Comparison of ENCODE assay signal across 8 cellular contexts in the genomic region with DNA sequence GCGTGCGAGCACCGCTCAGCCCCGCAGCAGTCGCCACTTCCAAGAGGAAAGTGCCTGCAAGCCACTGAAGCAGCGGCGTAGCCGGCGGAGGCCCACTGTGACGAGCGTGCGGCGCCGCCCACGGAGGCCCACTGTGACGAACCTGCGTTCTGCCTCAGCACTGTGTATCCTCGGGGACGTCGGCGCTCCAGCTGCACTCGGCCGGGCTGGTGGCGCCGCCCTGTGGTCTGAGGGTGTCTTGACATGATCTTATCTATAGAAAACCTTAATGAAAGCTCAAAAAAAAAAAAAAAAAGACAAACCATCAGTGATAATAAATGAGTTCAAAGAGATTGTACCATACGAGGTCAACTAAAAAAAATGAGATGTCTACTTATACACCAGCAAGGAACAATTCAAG. TPM values are rescaled to one million over a fixed set of nuclear protein-coding genes. Genes with fewer than 3 reads are reported as not detected.
A peak's percentile ranks its signal among the peaks of the same experiment; 100 is the strongest.
DNase-seq lines count a peak whose midpoint lies in the region; ATAC-seq, FAIRE-seq and TF ChIP-seq lines count a peak whose summit lies in the region.
"Not testable (repeated sequence)": the region's sequence is repeated elsewhere in the genome, so short reads cannot be mapped to it uniquely, and the experiment has no call there.

TSS of gene RGPD8 (minus strand) at position 166 of the 400 bp plus-strand sequence. CDS start 192 bp downstream, outside the sequence.

- WGBS in K562 (ENCODE audit: insufficient coverage, low coverage, missing lambda C conversion rate), result 57% methylated on average over 11 of the region's 26 CpGs
- WGBS in ovary, 3 donors, result 0 to 1% (median 0%) methylated on average over 10 to 17 of the region's 26 CpGs

- not testable (repeated sequence) for H3K27ac ChIP-seq in DOHH2 (ENCODE audit: low read depth, low read length); K562 (ENCODE audit: extremely low read depth, low read depth, low read length)
- peak within 1 kb of the TSS; percentile 92 to 96 for H3K27ac ChIP-seq in ovary

- CTCF ChIA-PET in activated B cell treated with CpG ODN at 0.5 μM for 24 hours (lab: Charles Lee), result interaction anchor here (1.0 kb wide), 1 partner anchor 312 kb away, joined by 3 read pairs; no protein-coding TSS in a partner anchor
- CTCF ChIA-PET in K562 (lab: Yijun Ruan, JAX; ENCODE audit: low intra/inter-chr PET ratio), result interaction anchor here (0.6 to 0.7 kb wide), 2 partner anchors 172 to 174 kb away, joined by 3 read pairs; no protein-coding TSS in a partner anchor

- POLR2A ChIA-PET in activated B cell treated with CpG ODN at 0.5 μM for 24 hours (lab: Charles Lee), result interaction anchor here (0.6 to 0.7 kb wide), 8 partner anchors 65 to 385 kb away, joined by 3 to 10 read pairs (median 5); no protein-coding TSS in a partner anchor
- POLR2A ChIA-PET in K562 (lab: Yijun Ruan, JAX), result not testable (repeated sequence)

- H3K36me3 Mint-ChIP-seq in activated B cell treated with CpG ODN at 0.5 μM for 24 hours (ENCODE audit: low read depth); stimulated activated naive B cell treated with anti-CD40 and anti-IgM and Interleukin-4, amounts not matched to agents 10 μg/mL and 1 μg/mL and 100 μg/mL, for 72 hours: not testable (repeated sequence)

- H3F3A ChIP-seq in DOHH2 (ENCODE audit: control insufficient read depth, insufficient read depth), result not testable (repeated sequence)

- peak within 1 kb of the TSS; percentile 82 for H3K4me3 Mint-ChIP-seq in activated B cell treated with CpG ODN at 0.5 μM for 24 hours
- peak within 1 kb of the TSS; percentile 87 to 90 for H3K4me3 Mint-ChIP-seq in stimulated activated naive B cell treated with anti-CD40 and anti-IgM and Interleukin-4, amounts not matched to agents 10 μg/mL and 1 μg/mL and 100 μg/mL, for 72 hours

- intact Hi-C loops in activated B cell treated with CpG ODN at 0.5 μM for 24 hours (cut with micrococcal nuclease); K562 (cut with micrococcal nuclease): not testable (repeated sequence)
- intact Hi-C loops in left cardiac atrium (cut with DNase I) (loop anchor here in 1 of 2 donors (5.0 kb wide), 2 partner anchors 176 to 311 kb away; partner anchors contain the start of gene ZC3H8), ovary (cut with DNase I) (loop anchor here in 3 of 4 donors (5.0 to 10.0 kb wide), 3 partner anchors 169 to 179 kb away; partner anchors contain the start of gene ZC3H8 (in 2 of the 3))

- peak within 1 kb of the TSS; percentile 63 for H3K4me2 ChIP-seq in DOHH2 (ENCODE audit: low read length)
- H3K4me2 ChIP-seq in K562 (ENCODE audit: insufficient read depth, low read length), result not testable (repeated sequence)

- H3K79me2 ChIP-seq in DOHH2 (ENCODE audit: control insufficient read depth, low read length); K562 (ENCODE audit: control insufficient read depth, insufficient read depth, low read length): not testable (repeated sequence)

- FAIRE-seq in K562 (lab: Jason Lieb, UNC), result not testable (repeated sequence)

- not testable (repeated sequence) for H3K9me2 ChIP-seq in DOHH2 (replicated peaks; ENCODE audit: control insufficient read depth, low read length)

- not testable (repeated sequence) for H3K4me1 Mint-ChIP-seq in activated B cell treated with CpG ODN at 0.5 μM for 24 hours
- H3K4me1 Mint-ChIP-seq in stimulated activated naive B cell treated with anti-CD40 and anti-IgM and Interleukin-4, amounts not matched to agents 10 μg/mL and 1 μg/mL and 100 μg/mL, for 72 hours, result peaks cover 7 to 24% of the 10 kb centered on the region in 2 donors

- H3K27me3 Mint-ChIP-seq in activated B cell treated with CpG ODN at 0.5 μM for 24 hours, result not testable (repeated sequence)
- H3K27me3 Mint-ChIP-seq in stimulated activated naive B cell treated with anti-CD40 and anti-IgM and Interleukin-4, amounts not matched to agents 10 μg/mL and 1 μg/mL and 100 μg/mL, for 72 hours, result peaks cover 6 to 14% of the 10 kb centered on the region in 2 donors

- not testable (repeated sequence) for BruUV-seq in K562 (replicated peaks; lab: Mats Ljungman, UMichigan)

- H3K9me3 ChIP-seq in DOHH2 (ENCODE audit: control insufficient read depth, insufficient read depth, low read length); K562 (replicated peaks; ENCODE audit: control insufficient read depth, insufficient read depth, low read depth, low read length); ovary: not testable (repeated sequence)

- not testable (repeated sequence) for H4K20me1 ChIP-seq in DOHH2 (ENCODE audit: control insufficient read depth, insufficient read depth, low read depth, low read length); K562 (replicated peaks; ENCODE audit: control insufficient read depth, insufficient read depth, low read length)

- H3K27me3 ChIP-seq in DOHH2 (ENCODE audit: control insufficient read depth, low read length); K562 (ENCODE audit: control insufficient read depth in 2 of 2, insufficient read depth in 2 of 2, low read length in 2 of 2); ovary: not testable (repeated sequence)

- not testable (repeated sequence) for TF ChIP-seq EP300 in K562 (IDR thresholded peaks at IDR 0.05; ENCODE audit: low read length); ovary (IDR thresholded peaks at IDR 0.05)

- not testable (repeated sequence) for TF ChIP-seq RAD21 in K562 (CRISPR knock-in tag; conservative IDR thresholded peaks at IDR 0.05 in 1 of 2, IDR thresholded peaks at IDR 0.05 in 1 of 2)

- TF ChIP-seq POLR2A in K562 (conservative IDR thresholded peaks at IDR 0.05); ovary (IDR thresholded peaks at IDR 0.05): not testable (repeated sequence)

- not testable (repeated sequence) for H3K36me3 ChIP-seq in DOHH2 (ENCODE audit: control insufficient read depth, low read length); K562 (ENCODE audit: control insufficient read depth, insufficient read depth, low read length); ovary

- not testable (repeated sequence) for H3K9me1 ChIP-seq in K562 (ENCODE audit: control insufficient read depth, insufficient read depth, low read length)

- H2AFZ ChIP-seq in K562 (ENCODE audit: low read depth, low read length), result not testable (repeated sequence)

- TF ChIP-seq CTCF in DOHH2 (IDR thresholded peaks at IDR 0.05; ENCODE audit: low read depth, low read length, poor library complexity, severe bottlenecking) (peak; percentile 39), K562 (IDR thresholded peaks at IDR 0.05 in 2 of 3, conservative IDR thresholded peaks at IDR 0.05 in 1 of 3; ENCODE audit: insufficient read depth in 2 of 3, low read depth in 1 of 3, low read length in 3 of 3) (0 out of 6 replicates have a peak, but pooled peaks of 2 of the 3 experiments have one; percentile 15 to 33), ovary (IDR thresholded peaks at IDR 0.05) (peak; percentile 27 to 60 (median 49))
- not testable (repeated sequence) for TF ChIP-seq CTCF in activated B cell treated with CpG ODN at 0.5 μM for 24 hours (IDR thresholded peaks at IDR 0.05)

- H3K9ac ChIP-seq in K562 (ENCODE audit: insufficient read depth in 1 of 2, low read depth in 2 of 2, low read length in 2 of 2), result not testable (repeated sequence)

- ATAC-seq in GM21528 (IDR thresholded peaks at IDR 0.05; ENCODE audit: low FRiP score, unreplicated experiment) (peak; percentile 98), HG03571 (IDR thresholded peaks at IDR 0.05; ENCODE audit: unreplicated experiment) (peak; percentile 89), activated B cell treated with CpG ODN at 0.5 μM for 24 hours (ENCODE audit: low read depth) (peak; percentile 99), K562 (peak; percentile 70), left cardiac atrium (peak; percentile 99 to 100)
- ATAC-seq in stimulated activated naive B cell treated with anti-CD40 and anti-IgM and Interleukin-4, amounts not matched to agents 10 μg/mL and 1 μg/mL and 100 μg/mL, for 72 hours (replicated peaks), result peak; percentile 99 to 100

- H3K4me1 ChIP-seq in DOHH2 (ENCODE audit: control insufficient read depth, low read length); ovary (ENCODE audit: insufficient read depth): not testable (repeated sequence)
- H3K4me1 ChIP-seq in K562 (replicated peaks in 1 of 2; ENCODE audit: control insufficient read depth in 2 of 2, insufficient read depth in 2 of 2, low read length in 2 of 2), result peaks cover 0 to 24% of the 10 kb centered on the region in 2 experiments; a peak in 2 of 5 replicates

- DNase-seq in activated B cell treated with CpG ODN at 0.5 μM for 24 hours (peak; percentile 80), K562 (ENCODE audit: extremely low read depth in 1 of 4, low spot score in 3 of 4) (peak in 1 of 4 experiments; percentile 38), left cardiac atrium (peak; percentile 91), ovary (peak; percentile 85 to 92 (median 90))
- peak; percentile 80 for DNase-seq in stimulated activated naive B cell treated with anti-CD40 and anti-IgM and Interleukin-4, amounts not matched to agents 10 μg/mL and 1 μg/mL and 100 μg/mL, for 72 hours

- H3K9me3 Mint-ChIP-seq in activated B cell treated with CpG ODN at 0.5 μM for 24 hours; stimulated activated naive B cell treated with anti-CD40 and anti-IgM and Interleukin-4, amounts not matched to agents 10 μg/mL and 1 μg/mL and 100 μg/mL, for 72 hours: not testable (repeated sequence)

- peak within 1 kb of the TSS; percentile 63 for H3K27ac Mint-ChIP-seq in activated B cell treated with CpG ODN at 0.5 μM for 24 hours
- peak within 1 kb of the TSS; percentile 95 for H3K27ac Mint-ChIP-seq in stimulated activated naive B cell treated with anti-CD40 and anti-IgM and Interleukin-4, amounts not matched to agents 10 μg/mL and 1 μg/mL and 100 μg/mL, for 72 hours

- in situ Hi-C loops in K562 (cut with MboI), result not testable (repeated sequence)

- H3K4me3 ChIP-seq in DOHH2 (ENCODE audit: low read length), result peak within 1 kb of the TSS; percentile 70
- not testable (repeated sequence) for H3K4me3 ChIP-seq in K562
- peak within 1 kb of the TSS; percentile 70 for H3K4me3 ChIP-seq in ovary

RNA-seq across cellular contexts. Expression of gene RGPD8, which starts in this region (rescaled TPM):
- 16.4 and 26.6 TPM in 2 replicates for total RNA-seq in activated B cell treated with CpG ODN at 0.5 μM for 24 hours
- total RNA-seq in K562 (2011; cell fraction: chromatin; rRNA removed; ENCODE audit: low replicate concordance), result 3.3 TPM in 1 of 2 replicates, not detected in the other
- total RNA-seq in K562 (2011; cell fraction: nucleolus; rRNA removed), result 0.13 and 0.33 TPM in 2 replicates
- total RNA-seq in K562 (2011; cell fraction: nucleoplasm; rRNA removed), result 0.88 and 1.5 TPM in 2 replicates
- total RNA-seq in K562 (2014; rRNA removed), result 0.14 TPM in 1 of 2 replicates, not detected in the other
- 0.15 and 0.26 TPM in 2 replicates for total RNA-seq in K562 (2014; rRNA removed; fragmentation: Illumina TruSeq; extraction: Trizol)
- 0.11 and 0.38 TPM in 2 replicates for total RNA-seq in K562 (2015; rRNA removed; fragmentation: Illumina TruSeq; extraction: Trizol)
- 0.45 and 0.47 TPM in 2 replicates for total RNA-seq in K562 (2021)
- polyA plus RNA-seq in K562 (2011; rRNA removed), result 0.11 and 0.17 TPM in 2 replicates
- 0.01 TPM in 1 of 2 replicates, not detected in the other for polyA plus RNA-seq in K562 (2011; cell fraction: cytosol; rRNA removed)
- polyA plus RNA-seq in K562 (2011; cell fraction: nucleus; rRNA removed), result 0.08 and 0.10 TPM in 2 replicates
- 0.10 and 0.12 TPM in 2 replicates for polyA plus RNA-seq in K562 (2012)
- 0.04 and 0.07 TPM in 2 replicates for polyA plus RNA-seq in K562 (2014; fragmentation: Illumina TruSeq; extraction: Trizol)
- polyA plus RNA-seq in K562 (2014; fragmentation: Nextera tagmentation; extraction: Ambion mirVana), result under 1 TPM in 1 of 2 experiments, not detected in 1; 0.03 TPM
- 0.07 and 0.08 TPM in 2 replicates for polyA plus RNA-seq in K562 (2014; rRNA removed)
- polyA minus RNA-seq in K562 (2011; rRNA and poly(A)+ RNA removed), result 0.21 and 0.48 TPM in 2 replicates
- not detected in 2 replicates for polyA minus RNA-seq in K562 (2011; cell fraction: cytosol; rRNA and poly(A)+ RNA removed)
- 0.22 and 0.40 TPM in 2 replicates for polyA minus RNA-seq in K562 (2011; cell fraction: nucleus; rRNA and poly(A)+ RNA removed)
- total RNA-seq in left cardiac atrium, result 10 to 100 TPM in 1 of 2 donors, 1 to 10 TPM in 1; 9.0 to 11.5 TPM
- total RNA-seq in ovary, result 10 to 100 TPM; 10.8 to 23.5 (median 16.8) TPM
- polyA plus RNA-seq in ovary, result 1 to 10 TPM in 1 of 2 donors, under 1 TPM in 1; 0.70 to 3.3 TPM
